ENCODE assay signal across 1 cellular context in genomic region chr10:110671788-110672579, GRCh38.
A peak's percentile ranks its signal among the peaks of the same experiment; 100 is the strongest.
TF ChIP-seq lines count a peak whose summit lies in the region.

No MANE protein-coding gene starts in this region.

TF ChIP-seq in HepG2, 621 proteins besides CTCF, POLR2A, EP300 and RAD21 (continued from another document and continues in another):
- peak; percentile 70 for TF ChIP-seq ELF1 (CRISPR knock-in tag; IDR thresholded peaks at IDR 0.05)
- TF ChIP-seq FOXJ3 (CRISPR knock-in tag; IDR thresholded peaks at IDR 0.05; ENCODE audit: borderline replicate concordance): no peak
- no peak for TF ChIP-seq U2AF2 (IDR thresholded peaks at IDR 0.05; ENCODE audit: low read depth, low read length)
- peak; percentile 65; the same call in 1 of the 2 replicates for TF ChIP-seq ZNF691 (CRISPR knock-in tag; IDR thresholded peaks at IDR 0.05; ENCODE audit: borderline replicate concordance, low read depth)
- TF ChIP-seq POGZ (CRISPR knock-in tag; IDR thresholded peaks at IDR 0.05): 0 out of 2 replicates have a peak, but pooled peaks have one; percentile 17
- TF ChIP-seq ZNF607 (CRISPR knock-in tag; IDR thresholded peaks at IDR 0.05; ENCODE audit: borderline replicate concordance): peak; percentile 60; the same call in 1 of the 2 replicates
- no peak for TF ChIP-seq THAP7 (CRISPR knock-in tag; IDR thresholded peaks at IDR 0.05)
- 0 out of 2 replicates have a peak, but pooled peaks have one; percentile 9 for TF ChIP-seq ZNF768 (CRISPR knock-in tag; IDR thresholded peaks at IDR 0.05)
- TF ChIP-seq BCL3 (CRISPR knock-in tag; IDR thresholded peaks at IDR 0.05): no peak
- 0 out of 4 replicates have a peak, but pooled peaks of 1 of the 2 experiments have one; percentile 37 for TF ChIP-seq KLF16 (CRISPR knock-in tag; IDR thresholded peaks at IDR 0.05)
- no peak for TF ChIP-seq NR1H2 (CRISPR knock-in tag; IDR thresholded peaks at IDR 0.05; ENCODE audit: borderline replicate concordance, low read depth)
- no peak for TF ChIP-seq KMT2A (CRISPR knock-in tag; IDR thresholded peaks at IDR 0.05)
- TF ChIP-seq ZFP41 (CRISPR knock-in tag; IDR thresholded peaks at IDR 0.05; ENCODE audit: borderline replicate concordance): no peak
- TF ChIP-seq MATR3 (CRISPR knock-in tag; IDR thresholded peaks at IDR 0.05): no peak
- TF ChIP-seq SETDB1 (CRISPR knock-in tag; IDR thresholded peaks at IDR 0.05; ENCODE audit: borderline replicate concordance): no peak
- no peak for TF ChIP-seq ARNTL (CRISPR knock-in tag; IDR thresholded peaks at IDR 0.05)
- peak; percentile 38; the same call in 1 of the 2 replicates for TF ChIP-seq ZNF350 (CRISPR knock-in tag; IDR thresholded peaks at IDR 0.05; ENCODE audit: borderline replicate concordance, low read depth)
- no peak for TF ChIP-seq HOMEZ (CRISPR knock-in tag; IDR thresholded peaks at IDR 0.05; ENCODE audit: low read depth)
- TF ChIP-seq GABPB1 (CRISPR knock-in tag; IDR thresholded peaks at IDR 0.05): peak; percentile 67; the same call in 1 of the 2 replicates
- TF ChIP-seq IRF2 (CRISPR knock-in tag; IDR thresholded peaks at IDR 0.05): peak; percentile 15; the same call in 1 of the 2 replicates
- TF ChIP-seq RBM22 (optimal IDR thresholded peaks at IDR 0.05; ENCODE audit: low read length): no peak
- no peak for TF ChIP-seq CEBPB (IDR thresholded peaks at IDR 0.05; ENCODE audit: borderline replicate concordance, low read depth, low read length)
- no peak for TF ChIP-seq ZBTB1 (CRISPR knock-in tag; IDR thresholded peaks at IDR 0.05; ENCODE audit: borderline replicate concordance)
- peak; percentile 28; the same call in 1 of the 2 replicates for TF ChIP-seq RXRA (CRISPR knock-in tag; IDR thresholded peaks at IDR 0.05)
- peak; percentile 57; the same call in 1 of the 2 replicates for TF ChIP-seq CSRNP1 (CRISPR knock-in tag; IDR thresholded peaks at IDR 0.05)
- TF ChIP-seq ZNF576 (CRISPR knock-in tag; IDR thresholded peaks at IDR 0.05): no peak
- TF ChIP-seq XRCC5 (optimal IDR thresholded peaks at IDR 0.05; ENCODE audit: low read length): peak; percentile 84
- no peak for TF ChIP-seq ZNF567 (CRISPR knock-in tag; IDR thresholded peaks at IDR 0.05; ENCODE audit: borderline replicate concordance)
- TF ChIP-seq ARID4A (CRISPR knock-in tag; IDR thresholded peaks at IDR 0.05; ENCODE audit: borderline replicate concordance): peak; percentile 23; the same call in 1 of the 2 replicates
- TF ChIP-seq ISL2 (CRISPR knock-in tag; IDR thresholded peaks at IDR 0.05): no peak
- TF ChIP-seq ZFP36 (IDR thresholded peaks at IDR 0.05; ENCODE audit: borderline replicate concordance, low read depth, low read length, partially characterized antibody): no peak
- TF ChIP-seq NR2F6 (IDR thresholded peaks at IDR 0.05): no peak
- no peak for TF ChIP-seq NR2F6 (CRISPR knock-in tag; IDR thresholded peaks at IDR 0.05)
- TF ChIP-seq ZMYM2 (CRISPR knock-in tag; IDR thresholded peaks at IDR 0.05): no peak
- TF ChIP-seq ZNF296 (CRISPR knock-in tag; conservative IDR thresholded peaks at IDR 0.05): no peak
- TF ChIP-seq ZNF558 (CRISPR knock-in tag; IDR thresholded peaks at IDR 0.05; ENCODE audit: borderline replicate concordance): no peak
- 0 out of 2 replicates have a peak, but pooled peaks have one; percentile 10 for TF ChIP-seq RCOR2 (CRISPR knock-in tag; IDR thresholded peaks at IDR 0.05)
- no peak for TF ChIP-seq RAD51 (IDR thresholded peaks at IDR 0.05; ENCODE audit: borderline replicate concordance)
- TF ChIP-seq ZNF329 (CRISPR knock-in tag; IDR thresholded peaks at IDR 0.05; ENCODE audit: low read depth): no peak
- TF ChIP-seq IKZF5 (CRISPR knock-in tag; IDR thresholded peaks at IDR 0.05): 0 out of 2 replicates have a peak, but pooled peaks have one; percentile 36
- peak; percentile 35; the same call in 1 of the 2 replicates for TF ChIP-seq THAP9 (CRISPR knock-in tag; IDR thresholded peaks at IDR 0.05; ENCODE audit: borderline replicate concordance)
- TF ChIP-seq TFDP1 (CRISPR knock-in tag; IDR thresholded peaks at IDR 0.05; ENCODE audit: borderline replicate concordance): peak; percentile 46; the same call in 1 of the 2 replicates
- TF ChIP-seq PHF5A (CRISPR knock-in tag; IDR thresholded peaks at IDR 0.05; ENCODE audit: low read depth, unreplicated experiment): no peak
- no peak for TF ChIP-seq ONECUT2 (CRISPR knock-in tag; IDR thresholded peaks at IDR 0.05)
- TF ChIP-seq ZFP91 (CRISPR knock-in tag; IDR thresholded peaks at IDR 0.05; ENCODE audit: borderline replicate concordance): peak; percentile 64; the same call in 1 of the 2 replicates
- no peak for TF ChIP-seq ZNF230 (CRISPR knock-in tag; IDR thresholded peaks at IDR 0.05)
- TF ChIP-seq CREBL2 (CRISPR knock-in tag; IDR thresholded peaks at IDR 0.05; ENCODE audit: borderline replicate concordance): no peak
- no peak for TF ChIP-seq ZSCAN22 (CRISPR knock-in tag; IDR thresholded peaks at IDR 0.05)
